In the genomic region with DNA sequence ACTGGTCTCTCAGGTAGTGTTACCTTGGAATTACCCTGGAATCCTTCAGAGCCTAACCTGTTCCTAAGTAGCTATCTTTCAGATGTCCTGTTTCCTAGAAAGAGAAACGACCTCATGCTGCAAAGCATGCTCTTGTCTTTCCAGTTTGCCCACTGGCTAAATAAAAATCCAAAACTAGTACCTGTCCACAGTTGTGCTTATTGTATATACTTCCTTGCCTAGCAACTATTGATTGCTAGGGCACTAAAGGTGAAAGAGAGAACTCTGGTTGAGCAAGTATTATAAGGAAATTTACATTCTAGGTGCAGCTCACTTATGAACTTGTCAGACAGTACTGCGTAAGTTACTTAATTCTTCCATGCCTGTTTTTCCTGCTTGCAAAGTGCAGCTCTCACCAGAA, we compare ENCODE assay signal across 19 cellular contexts. TPM values are rescaled to one million over a fixed set of nuclear protein-coding genes. Genes with fewer than 3 reads are reported as not detected.
DNase-seq lines count a peak whose midpoint lies in the region; ATAC-seq and TF ChIP-seq lines count a peak whose summit lies in the region.
"Had no signal": no experiment of that assay in that cellular context is flagged by ENCODE, and none has a peak within 500 bp of the region (broad histone marks: within the 10 kb centered on the region; RNA-seq: fewer than 3 reads in every experiment).

No MANE protein-coding gene starts in this region.

- TF ChIP-seq CTCF in natural killer cell (IDR thresholded peaks at IDR 0.05) (no peak), left lung (IDR thresholded peaks at IDR 0.05) (no peak), type B pancreatic cell (conservative IDR thresholded peaks at IDR 0.05) (no peak)

- ATAC-seq in natural killer cell treated with Interleukin-12 subunit alpha and Interleukin-12 subunit beta and Interleukin-15 and Interleukin-18, amount 100 ng/mL, for 72 hours = no peak
- ATAC-seq in natural killer cell = no peak
- ATAC-seq in left lung = peak; percentile 13
- no peak for ATAC-seq in activated CD8-positive, alpha-beta memory T cell treated with anti-CD3 and anti-CD28 coated beads, Interleukin-2, amount 10 ng/mL, durations not matched to agents 7 days and 5 days
- ATAC-seq: K562 had no signal

- no peaks in the 10 kb centered on the region for H3K27me3 ChIP-seq in left lung
- H3K27me3 ChIP-seq: BLaER1 had no signal

- CTCF ChIA-PET in activated CD8-positive, alpha-beta memory T cell treated with anti-CD3 and anti-CD28 coated beads, Interleukin-2, amount 10 ng/mL, durations not matched to agents 7 days and 5 days (lab: Charles Lee) = interaction anchor here (0.9 to 1.2 kb wide), 2 partner anchors 45 to 71 kb away, joined by 3 to 5 read pairs; no protein-coding TSS in a partner anchor

- intact Hi-C loops in natural killer cell (cut with micrococcal nuclease) (no loop called here), left lung (cut with DNase I) (no loop called here)

- DNase-seq in natural killer cell treated with Interleukin-12 subunit alpha and Interleukin-12 subunit beta and Interleukin-15 and Interleukin-18, amount 100 ng/mL, for 72 hours (ENCODE audit: low spot score) = no peak
- DNase-seq in natural killer cell (no peak), caudate nucleus (lab: John Stamatoyannopoulos, UW) (no peak), left lung (no peak), type B pancreatic cell (ENCODE audit: extremely low spot score, unreplicated experiment) (no peak), NCI-H524 treated with DMSO at 0.1 percent for 48 hours (lab: John Stamatoyannopoulos, UW) (no peak)
- no peak for DNase-seq in NK-92 treated with Interleukin-12 subunit alpha and Interleukin-12 subunit beta, amount 100 ng/mL, for 24 hours (lab: John Stamatoyannopoulos, UW)
- DNase-seq in activated CD8-positive, alpha-beta memory T cell treated with anti-CD3 and anti-CD28 coated beads, Interleukin-2, amount 10 ng/mL, durations not matched to agents 7 days and 5 days = no peak
- DNase-seq: DMS79, HCEC 1CT, MV-4-11, NCI-H1436, NCI-H2029 treated with DMSO at 0.1 percent for 48 hours, NCI-H2171 treated with DMSO at 0.1 percent for 48 hours, NCI-H446 treated with DMSO at 0.1 percent for 48 hours, NCI-H748 treated with DMSO at 0.1 percent for 48 hours had no signal

- peaks cover 36% of the 10 kb centered on the region for H3K36me3 Mint-ChIP-seq in natural killer cell treated with Interleukin-12 subunit alpha and Interleukin-12 subunit beta and Interleukin-15 and Interleukin-18, amount 100 ng/mL, for 72 hours
- H3K36me3 Mint-ChIP-seq in natural killer cell = no peaks in the 10 kb centered on the region
- H3K36me3 Mint-ChIP-seq in type B pancreatic cell = no peaks in the 10 kb centered on the region
- H3K36me3 Mint-ChIP-seq in activated CD8-positive, alpha-beta memory T cell treated with anti-CD3 and anti-CD28 coated beads, Interleukin-2, amount 10 ng/mL, durations not matched to agents 7 days and 5 days = peaks cover 45% of the 10 kb centered on the region

- H3K9me3 ChIP-seq in left lung = no peaks in the 10 kb centered on the region
- H3K9me3 ChIP-seq: BLaER1 had no signal

- no peaks in the 10 kb centered on the region for H3K27me3 Mint-ChIP-seq in natural killer cell treated with Interleukin-12 subunit alpha and Interleukin-12 subunit beta and Interleukin-15 and Interleukin-18, amount 100 ng/mL, for 72 hours
- H3K27me3 Mint-ChIP-seq in natural killer cell (ENCODE audit: low read depth in 2 of 2) = no peaks in the 10 kb centered on the region
- no peaks in the 10 kb centered on the region for H3K27me3 Mint-ChIP-seq in type B pancreatic cell
- no peaks in the 10 kb centered on the region for H3K27me3 Mint-ChIP-seq in activated CD8-positive, alpha-beta memory T cell treated with anti-CD3 and anti-CD28 coated beads, Interleukin-2, amount 10 ng/mL, durations not matched to agents 7 days and 5 days

- H3K36me3 ChIP-seq in left lung = peaks cover 0 to 66% of the 10 kb centered on the region in 2 donors

- H3K9me3 Mint-ChIP-seq in natural killer cell treated with Interleukin-12 subunit alpha and Interleukin-12 subunit beta and Interleukin-15 and Interleukin-18, amount 100 ng/mL, for 72 hours = no peaks in the 10 kb centered on the region
- H3K9me3 Mint-ChIP-seq in natural killer cell (no peaks in the 10 kb centered on the region), type B pancreatic cell (no peaks in the 10 kb centered on the region)
- H3K9me3 Mint-ChIP-seq in activated CD8-positive, alpha-beta memory T cell treated with anti-CD3 and anti-CD28 coated beads, Interleukin-2, amount 10 ng/mL, durations not matched to agents 7 days and 5 days (ENCODE audit: low read depth) = no peaks in the 10 kb centered on the region

- H3K4me3 ChIP-seq in left lung = no peak overlapping the region
- H3K4me3 ChIP-seq: BLaER1, K562 had no signal

- H3K4me1 ChIP-seq in left lung = peaks cover 7 to 26% of the 10 kb centered on the region in 2 donors

- no peak overlapping the region for H3K4me3 Mint-ChIP-seq in natural killer cell treated with Interleukin-12 subunit alpha and Interleukin-12 subunit beta and Interleukin-15 and Interleukin-18, amount 100 ng/mL, for 72 hours
- H3K4me3 Mint-ChIP-seq in natural killer cell = no peak overlapping the region
- peak overlapping the region; percentile 8 for H3K4me3 Mint-ChIP-seq in type B pancreatic cell
- H3K4me3 Mint-ChIP-seq in activated CD8-positive, alpha-beta memory T cell treated with anti-CD3 and anti-CD28 coated beads, Interleukin-2, amount 10 ng/mL, durations not matched to agents 7 days and 5 days = no peak overlapping the region

- H3K27ac Mint-ChIP-seq in natural killer cell treated with Interleukin-12 subunit alpha and Interleukin-12 subunit beta and Interleukin-15 and Interleukin-18, amount 100 ng/mL, for 72 hours = peak overlapping the region; percentile 3 to 56
- peak overlapping the region in 1 of 2 donors; percentile 22 for H3K27ac Mint-ChIP-seq in natural killer cell
- peak overlapping the region; percentile 91 for H3K27ac Mint-ChIP-seq in type B pancreatic cell
- no peak overlapping the region for H3K27ac Mint-ChIP-seq in activated CD8-positive, alpha-beta memory T cell treated with anti-CD3 and anti-CD28 coated beads, Interleukin-2, amount 10 ng/mL, durations not matched to agents 7 days and 5 days

- peaks cover 56 to 57% of the 10 kb centered on the region in 2 donors for H3K4me1 Mint-ChIP-seq in natural killer cell treated with Interleukin-12 subunit alpha and Interleukin-12 subunit beta and Interleukin-15 and Interleukin-18, amount 100 ng/mL, for 72 hours (ENCODE audit: low read depth in 2 of 2)
- H3K4me1 Mint-ChIP-seq in natural killer cell (peaks cover 30 to 37% of the 10 kb centered on the region in 2 donors), type B pancreatic cell (ENCODE audit: unreplicated experiment) (peaks cover 4% of the 10 kb centered on the region)
- peaks cover 38% of the 10 kb centered on the region for H3K4me1 Mint-ChIP-seq in activated CD8-positive, alpha-beta memory T cell treated with anti-CD3 and anti-CD28 coated beads, Interleukin-2, amount 10 ng/mL, durations not matched to agents 7 days and 5 days

- H3K27ac ChIP-seq in caudate nucleus (ENCODE audit: low read depth, low read length) (peak overlapping the region; percentile 22), left lung (no peak overlapping the region)
- H3K27ac ChIP-seq: BLaER1, RWPE1 had no signal

RNA-seq across cellular contexts. Expression of gene LIG3, which starts 38.5 kb away (rescaled TPM):
- total RNA-seq in natural killer cell treated with Interleukin-12 subunit alpha and Interleukin-12 subunit beta and Interleukin-15 and Interleukin-18, amount 100 ng/mL, for 72 hours = 10 to 100 TPM; 65.8 to 89.4 TPM
- total RNA-seq in natural killer cell (10 to 100 TPM; 70.2 to 83.7 (median 72.0) TPM), left lung (10 to 100 TPM; 27.5 to 30.1 TPM), type B pancreatic cell (ENCODE audit: low replicate concordance) (52.6 and 73.0 TPM in 2 replicates)
- 10 to 100 TPM; 54.4 to 56.5 TPM for total RNA-seq in activated CD8-positive, alpha-beta memory T cell treated with anti-CD3 and anti-CD28 coated beads, Interleukin-2, amount 10 ng/mL, durations not matched to agents 7 days and 5 days

RNA-seq across cellular contexts. Expression of gene RFFL, which starts 44.7 kb away (rescaled TPM):
- 10 to 100 TPM; 87.6 to 91.5 TPM for total RNA-seq in natural killer cell treated with Interleukin-12 subunit alpha and Interleukin-12 subunit beta and Interleukin-15 and Interleukin-18, amount 100 ng/mL, for 72 hours
- 10 to 100 TPM; 50.0 to 86.6 (median 75.9) TPM for total RNA-seq in natural killer cell
- total RNA-seq in left lung = 10 to 100 TPM; 22.2 to 42.0 TPM
- 19.9 and 38.7 TPM in 2 replicates for total RNA-seq in type B pancreatic cell (ENCODE audit: low replicate concordance)
- 10 to 100 TPM; 47.7 to 52.2 TPM for total RNA-seq in activated CD8-positive, alpha-beta memory T cell treated with anti-CD3 and anti-CD28 coated beads, Interleukin-2, amount 10 ng/mL, durations not matched to agents 7 days and 5 days

RNA-seq across cellular contexts. Expression of gene ZNF830, which starts 57.5 kb away (rescaled TPM):
- 10 to 100 TPM; 21.0 to 29.5 TPM for total RNA-seq in natural killer cell treated with Interleukin-12 subunit alpha and Interleukin-12 subunit beta and Interleukin-15 and Interleukin-18, amount 100 ng/mL, for 72 hours
- total RNA-seq in natural killer cell (10 to 100 TPM; 33.2 to 44.4 (median 34.3) TPM), left lung (10 to 100 TPM; 11.8 to 11.9 TPM), type B pancreatic cell (ENCODE audit: low replicate concordance) (21.9 and 22.8 TPM in 2 replicates)
- 10 to 100 TPM; 27.7 to 32.7 TPM for total RNA-seq in activated CD8-positive, alpha-beta memory T cell treated with anti-CD3 and anti-CD28 coated beads, Interleukin-2, amount 10 ng/mL, durations not matched to agents 7 days and 5 days

RNA-seq across cellular contexts. Expression of gene CCT6B, which starts 57.6 kb away (rescaled TPM):
- 1 to 10 TPM in 1 of 2 donors, under 1 TPM in 1; 0.45 to 1.9 TPM for total RNA-seq in natural killer cell treated with Interleukin-12 subunit alpha and Interleukin-12 subunit beta and Interleukin-15 and Interleukin-18, amount 100 ng/mL, for 72 hours
- total RNA-seq in natural killer cell = 1 to 10 TPM; 4.1 to 4.7 (median 4.3) TPM
- total RNA-seq in left lung = 1 to 10 TPM in 1 of 2 donors, under 1 TPM in 1; 0.58 to 2.0 TPM
- total RNA-seq in type B pancreatic cell (ENCODE audit: low replicate concordance) = 1.5 and 1.8 TPM in 2 replicates
- 1 to 10 TPM; 1.9 to 2.4 TPM for total RNA-seq in activated CD8-positive, alpha-beta memory T cell treated with anti-CD3 and anti-CD28 coated beads, Interleukin-2, amount 10 ng/mL, durations not matched to agents 7 days and 5 days
